In genomic region chr10:71795248-71795647, GRCh38 we compare ENCODE assay signal across 8 cellular contexts. TPM values are rescaled to one million over a fixed set of nuclear protein-coding genes. Genes with fewer than 3 reads are reported as not detected.
DNase-seq lines count a peak whose midpoint lies in the region; ATAC-seq, FAIRE-seq and TF ChIP-seq lines count a peak whose summit lies in the region.
"Had no signal": no experiment of that assay in that cellular context is flagged by ENCODE, and none has a peak within 500 bp of the region (broad histone marks: within the 10 kb centered on the region; RNA-seq: fewer than 3 reads in every experiment).

No MANE protein-coding gene starts in this region.

- H3K4me1 ChIP-seq in astrocyte (ENCODE audit: insufficient read depth, low read length) (no peaks in the 10 kb centered on the region), left lung (peaks cover 0 to 9% of the 10 kb centered on the region in 2 donors)

- no peak overlapping the region for H3K27ac ChIP-seq in astrocyte (ENCODE audit: low read depth, low read length)
- H3K27ac ChIP-seq in left lung = no peak overlapping the region

- H2AFZ ChIP-seq in astrocyte (ENCODE audit: low read depth, low read length) = no peak overlapping the region

- H3K4me2 ChIP-seq in astrocyte (ENCODE audit: low read length) = no peak overlapping the region

- H3K4me3 ChIP-seq in astrocyte (ENCODE audit: insufficient read depth, low read depth, low read length) = no peak overlapping the region
- no peak overlapping the region for H3K4me3 ChIP-seq in left lung

- no peaks in the 10 kb centered on the region for H3K9me3 ChIP-seq in astrocyte (ENCODE audit: insufficient read depth, low read depth, low read length)
- H3K9me3 ChIP-seq in left lung = no peaks in the 10 kb centered on the region

- no peak for DNase-seq in GM12891 (ENCODE audit: insufficient read length, low spot score)
- peak; percentile 15 for DNase-seq in LHCN-M2 (ENCODE audit: low read depth)
- DNase-seq in astrocyte (ENCODE audit: low read depth) = peak; percentile 12
- DNase-seq in left lung = no peak
- no peak for DNase-seq in posterior vena cava (ENCODE audit: low spot score)
- DNase-seq: stimulated activated CD4-positive, alpha-beta T cell treated with anti-CD3 and anti-CD28 coated beads, Interleukin-2, amount 100 ng/mL, for 24 hours had no signal

- no peaks in the 10 kb centered on the region for H3K36me3 Mint-ChIP-seq in astrocyte (ENCODE audit: low read depth, unreplicated experiment)

- no peaks in the 10 kb centered on the region for H3K79me2 ChIP-seq in astrocyte (ENCODE audit: insufficient read depth, low read length)

- TF ChIP-seq CTCF in astrocyte (IDR thresholded peaks at IDR 0.05; ENCODE audit: insufficient read depth, low read depth, low read length) = no peak
- TF ChIP-seq CTCF in left lung (IDR thresholded peaks at IDR 0.05) = no peak

- no peak overlapping the region for H3K4me3 Mint-ChIP-seq in astrocyte (ENCODE audit: unreplicated experiment)

- ATAC-seq in left lung (peak; percentile 71), HG03571 (IDR thresholded peaks at IDR 0.05; ENCODE audit: unreplicated experiment) (no peak), HG03378 (IDR thresholded peaks at IDR 0.05; ENCODE audit: unreplicated experiment) (no peak)

- H3K4me1 Mint-ChIP-seq in astrocyte (ENCODE audit: low read depth, unreplicated experiment) = no peaks in the 10 kb centered on the region

- H3K36me3 ChIP-seq in astrocyte (ENCODE audit: insufficient read depth, low read length) (no peaks in the 10 kb centered on the region), left lung (no peaks in the 10 kb centered on the region)

- intact Hi-C loops in left lung (cut with DNase I) = no loop called here
- intact Hi-C loops in posterior vena cava (cut with DNase I) = loop anchor here in 1 of 2 donors (10.0 kb wide), 1 partner anchor 480 kb away; the partner anchor contains the start of gene SLC29A3

- no peaks in the 10 kb centered on the region for H4K20me1 ChIP-seq in astrocyte (ENCODE audit: insufficient read depth, low read length)

- FAIRE-seq in GM12891 (lab: Jason Lieb, UNC) = peak; percentile 33
- no peak for FAIRE-seq in astrocyte (lab: Jason Lieb, UNC)

- no peak overlapping the region for H3K27ac Mint-ChIP-seq in astrocyte (ENCODE audit: unreplicated experiment)

- H3K27me3 Mint-ChIP-seq in astrocyte (ENCODE audit: low read depth, unreplicated experiment) = peaks cover 43% of the 10 kb centered on the region

- no peak overlapping the region for H3K9ac ChIP-seq in astrocyte (ENCODE audit: low read length)

- peaks cover 2% of the 10 kb centered on the region for H3K27me3 ChIP-seq in astrocyte (ENCODE audit: insufficient read depth, low read length)
- H3K27me3 ChIP-seq in left lung = no peaks in the 10 kb centered on the region

- no peak for TF ChIP-seq POLR2A in GM12891 (IDR thresholded peaks at IDR 0.05; ENCODE audit: low read depth, low read length)

- no peaks in the 10 kb centered on the region for H3K9me3 Mint-ChIP-seq in astrocyte (ENCODE audit: unreplicated experiment)

TF ChIP-seq in GM12891, 5 proteins besides CTCF, POLR2A, EP300 and RAD21:
- TF ChIP-seq TAF1 (IDR thresholded peaks at IDR 0.05; ENCODE audit: low read depth, low read length) = no peak
- no peak for TF ChIP-seq POU2F2 (IDR thresholded peaks at IDR 0.05; ENCODE audit: low read depth, low read length)
- no peak for TF ChIP-seq POLR2AphosphoS5 (IDR thresholded peaks at IDR 0.05; ENCODE audit: low read depth, low read length)
TF ChIP-seq in GM12891: peak in this region for 0.

RNA-seq across cellular contexts. Expression of gene VSIR, which starts 21.9 kb away (rescaled TPM):
- polyA plus RNA-seq in GM12891 (2012; ENCODE audit: low read depth, missing spikeins) = 3.8 TPM
- 3.5 and 18.6 TPM in 2 replicates for total RNA-seq in LHCN-M2 (2014; rRNA removed)
- 36.4 TPM for polyA plus RNA-seq in LHCN-M2 (2012)
- total RNA-seq in astrocyte = 2.9 and 3.4 TPM in 2 replicates
- 100 to 1,000 TPM in 1 of 2 donors, 10 to 100 TPM in 1; 46.7 to 133 TPM for total RNA-seq in left lung
- total RNA-seq in posterior vena cava = 100 to 1,000 TPM; 126 to 135 TPM

RNA-seq across cellular contexts. Expression of gene PSAP, which starts 55.8 kb away (rescaled TPM):
- 238 TPM for polyA plus RNA-seq in GM12891 (2012; ENCODE audit: low read depth, missing spikeins)
- total RNA-seq in LHCN-M2 (2014; rRNA removed) (380 and 455 TPM in 2 replicates), astrocyte (1,120 and 1,191 TPM in 2 replicates), left lung (1,000 to 10,000 TPM; 1,484 to 1,668 TPM), posterior vena cava (1,000 to 10,000 TPM in 1 of 2 donors, 100 to 1,000 TPM in 1; 787 to 1,159 TPM)
- polyA plus RNA-seq in LHCN-M2 (2012) = 540 TPM

Comparison
In these comparisons a context has a peak if more than half of its experiments do, and no peak if none do; other contexts are left out.
1. DNase-seq: peak in LHCN-M2 (single experiment) and astrocyte (single experiment); none in GM12891 (single experiment), left lung (0 of 2) and posterior vena cava (single experiment).